8 cellular contexts compared by ENCODE assay signal in genomic region chr4:134470544-134470943, GRCh38.
A peak's percentile ranks its signal among the peaks of the same experiment; 100 is the strongest.
DNase-seq lines count a peak whose midpoint lies in the region; ATAC-seq, FAIRE-seq and TF ChIP-seq lines count a peak whose summit lies in the region.

No MANE protein-coding gene starts in this region.

- no peaks in the 10 kb centered on the region for H3K4me1 Mint-ChIP-seq in stimulated activated naive B cell treated with anti-CD40 and anti-IgM and Interleukin-4, amounts not matched to agents 10 μg/mL and 1 μg/mL and 100 μg/mL, for 72 hours

- DNase-seq in MV-4-11 (lab: John Stamatoyannopoulos, UW) = peak; percentile 8
- DNase-seq in cardiac fibroblast (ENCODE audit: low read depth in 2 of 2) = peak; percentile 0 to 3
- DNase-seq in myocyte (ENCODE audit: low read depth) = peak; percentile 38
- DNase-seq in HTR-8/SVneo (ENCODE audit: insufficient read length, low spot score) = no peak
- DNase-seq in DMS79 (lab: John Stamatoyannopoulos, UW) = no peak
- no peak for DNase-seq in left lobe of liver (ENCODE audit: low spot score)
- no peak for DNase-seq in stimulated activated naive B cell treated with anti-CD40 and anti-IgM and Interleukin-4, amounts not matched to agents 10 μg/mL and 1 μg/mL and 100 μg/mL, for 72 hours

- peak; percentile 5 for TF ChIP-seq CTCF in GM12873 (IDR thresholded peaks at IDR 0.05; ENCODE audit: insufficient read depth, low read depth, low read length, missing control alignments)
- TF ChIP-seq CTCF in cardiac fibroblast (IDR thresholded peaks at IDR 0.05; ENCODE audit: low read depth, low read length) = no peak

- no peak overlapping the region for H3K4me3 ChIP-seq in cardiac fibroblast (replicated peaks in 1 of 2; ENCODE audit: low read depth in 2 of 2, low read length in 2 of 2)

- FAIRE-seq in HTR-8/SVneo (lab: Jason Lieb, UNC) = no peak

- H3K27me3 Mint-ChIP-seq in stimulated activated naive B cell treated with anti-CD40 and anti-IgM and Interleukin-4, amounts not matched to agents 10 μg/mL and 1 μg/mL and 100 μg/mL, for 72 hours = no peaks in the 10 kb centered on the region

- H3K9me3 Mint-ChIP-seq in stimulated activated naive B cell treated with anti-CD40 and anti-IgM and Interleukin-4, amounts not matched to agents 10 μg/mL and 1 μg/mL and 100 μg/mL, for 72 hours = peaks cover 3 to 4% of the 10 kb centered on the region in 2 donors

- no peaks in the 10 kb centered on the region for H3K36me3 Mint-ChIP-seq in stimulated activated naive B cell treated with anti-CD40 and anti-IgM and Interleukin-4, amounts not matched to agents 10 μg/mL and 1 μg/mL and 100 μg/mL, for 72 hours

- no peak overlapping the region for H3K4me3 Mint-ChIP-seq in stimulated activated naive B cell treated with anti-CD40 and anti-IgM and Interleukin-4, amounts not matched to agents 10 μg/mL and 1 μg/mL and 100 μg/mL, for 72 hours

- ATAC-seq in left lobe of liver = no peak
- no peak for ATAC-seq in stimulated activated naive B cell treated with anti-CD40 and anti-IgM and Interleukin-4, amounts not matched to agents 10 μg/mL and 1 μg/mL and 100 μg/mL, for 72 hours (replicated peaks)

- H3K27ac Mint-ChIP-seq in stimulated activated naive B cell treated with anti-CD40 and anti-IgM and Interleukin-4, amounts not matched to agents 10 μg/mL and 1 μg/mL and 100 μg/mL, for 72 hours = no peak overlapping the region

Comparison
In these comparisons a context has a peak if more than half of its experiments do, and no peak if none do; other contexts are left out.
1. DNase-seq: peak in MV-4-11 (single experiment), cardiac fibroblast (2 of 2) and myocyte (single experiment); none in HTR-8/SVneo (single experiment), DMS79 (single experiment), left lobe of liver (single experiment) and stimulated activated naive B cell treated with anti-CD40 and anti-IgM and Interleukin-4, amounts not matched to agents 10 μg/mL and 1 μg/mL and 100 μg/mL, for 72 hours (single experiment).